In genomic region chr6:127532991-127533390, GRCh38 we compare ENCODE assay signal across 2 cellular contexts.
TF ChIP-seq lines count a peak whose summit lies in the region.

No MANE protein-coding gene starts in this region.

TF ChIP-seq in IMR-90, 13 proteins besides CTCF, POLR2A, EP300 and RAD21:
- TF ChIP-seq BHLHE40 (IDR thresholded peaks at IDR 0.05; ENCODE audit: low read depth, low read length) (no peak), USF2 (IDR thresholded peaks at IDR 0.05; ENCODE audit: low read depth, low read length) (no peak), MAFK (IDR thresholded peaks at IDR 0.05; ENCODE audit: low read depth, low read length) (no peak), MAZ (IDR thresholded peaks at IDR 0.05; ENCODE audit: borderline replicate concordance, low read depth, low read length) (no peak), RCOR1 (IDR thresholded peaks at IDR 0.05; ENCODE audit: insufficient replicate concordance, low read length) (no peak), CEBPB (IDR thresholded peaks at IDR 0.05; ENCODE audit: low read depth, low read length) (peak; percentile 82), RFX5 (IDR thresholded peaks at IDR 0.05; ENCODE audit: low read depth, low read length) (no peak)

TF ChIP-seq in H1, 55 proteins besides CTCF, POLR2A, EP300 and RAD21:
- TF ChIP-seq HDAC2 (IDR thresholded peaks at IDR 0.05; ENCODE audit: borderline replicate concordance in 1 of 2, low read depth in 2 of 2, low read length in 2 of 2) = no peak
- TF ChIP-seq ZNF274 (IDR thresholded peaks at IDR 0.05; ENCODE audit: borderline replicate concordance, extremely low read depth, low read length) = no peak
- peak; percentile 73; the same call in 1 of the 2 replicates for TF ChIP-seq YY1 (IDR thresholded peaks at IDR 0.05; ENCODE audit: low read depth, low read length)
TF ChIP-seq in H1: peak in this region for 1.
